Comparison of ENCODE assay signal across 13 cellular contexts in the genomic region with DNA sequence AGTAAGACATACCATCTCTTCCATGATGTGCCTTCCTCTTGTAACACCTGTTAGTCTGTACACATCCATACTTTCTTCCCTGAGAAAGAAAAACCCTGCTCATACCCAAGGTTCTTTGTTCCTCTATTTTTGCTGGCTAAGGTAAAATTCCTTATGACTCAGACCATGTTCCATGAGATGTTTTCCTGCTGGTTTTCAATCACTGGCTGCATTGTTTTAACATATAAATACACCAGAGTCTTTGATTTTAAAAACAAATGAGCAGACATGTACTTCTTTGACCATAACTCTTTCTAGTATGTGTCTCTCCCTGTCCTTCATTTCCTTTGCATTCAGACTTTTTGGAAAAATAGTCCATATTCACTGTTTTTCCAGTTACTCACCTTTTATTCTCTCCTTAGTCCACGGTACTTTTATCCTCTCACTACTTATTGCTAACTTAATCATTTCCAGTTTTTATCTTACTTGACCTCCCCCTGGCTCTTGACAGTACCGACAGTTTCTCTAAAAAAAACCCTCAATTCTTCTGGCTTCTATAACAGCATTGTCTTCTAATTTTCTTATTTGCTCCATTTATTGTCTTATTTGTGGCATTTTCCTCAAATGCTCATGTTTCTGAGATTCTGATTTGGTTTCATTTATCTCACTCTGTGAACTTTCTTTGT. TPM values are rescaled to one million over a fixed set of nuclear protein-coding genes. Genes with fewer than 3 reads are reported as not detected.
DNase-seq lines count a peak whose midpoint lies in the region; ATAC-seq and TF ChIP-seq lines count a peak whose summit lies in the region.
"Had no signal": no experiment of that assay in that cellular context is flagged by ENCODE, and none has a peak within 500 bp of the region (broad histone marks: within the 10 kb centered on the region; RNA-seq: fewer than 3 reads in every experiment).

No MANE protein-coding gene starts in this region.

- POLR2A ChIA-PET in Panc1 (lab: Charles Lee) = no interaction called here
- POLR2A ChIA-PET in activated CD8-positive, alpha-beta T cell treated with anti-CD3 and anti-CD28 coated beads, Interleukin-2, amount 10 ng/mL, durations not matched to agents 7 days and 5 days (lab: Charles Lee) = no interaction called here

- no peaks in the 10 kb centered on the region for H3K27me3 ChIP-seq in Panc1 (ENCODE audit: control insufficient read depth, insufficient read depth, low read length)
- H3K27me3 ChIP-seq: SJCRH30 had no signal

- in situ Hi-C loops in Panc1 (cut with HindIII; ENCODE audit: low pct_unique_long_range_greater_than_20kb, low sequenced_read_pairs) = no loop called here

- H3K9me3 Mint-ChIP-seq in activated CD8-positive, alpha-beta T cell treated with anti-CD3 and anti-CD28 coated beads, Interleukin-2, amount 10 ng/mL, durations not matched to agents 7 days and 5 days (ENCODE audit: insufficient read depth) = no peaks in the 10 kb centered on the region
- H3K9me3 Mint-ChIP-seq: central memory CD8-positive, alpha-beta T cell had no signal

- DNase-seq in EL (peak; percentile 40), Panc1 (ENCODE audit: low read depth, low spot score) (no peak), epithelial cell of proximal tubule (ENCODE audit: low read depth) (no peak), retinal pigment epithelial cell (ENCODE audit: low read depth) (peak; percentile 60), OCI-M2 (lab: John Stamatoyannopoulos, UW; ENCODE audit: unreplicated experiment) (no peak)
- DNase-seq in activated CD8-positive, alpha-beta T cell treated with anti-CD3 and anti-CD28 coated beads, Interleukin-2, amount 10 ng/mL, durations not matched to agents 7 days and 5 days = no peak
- no peak for DNase-seq in activated CD4-positive, alpha-beta T cell treated with anti-CD3 and anti-CD28 coated beads for 48 hours
- DNase-seq: GF-D8; NCI-H1048; stimulated activated naive CD8-positive, alpha-beta T cell treated with anti-CD3 and anti-CD28 coated beads, Interleukin-15, Interleukin-2, amounts not matched to agents 100 U/mL and 50 U/mL, for 24 hours had no signal

- H3K9me3 ChIP-seq in Panc1 (ENCODE audit: control insufficient read depth, insufficient read depth, low read depth, low read length) = no peaks in the 10 kb centered on the region
- H3K9me3 ChIP-seq: SJCRH30 had no signal

- peak overlapping the region; percentile 69 for H3K27ac ChIP-seq in Panc1 (ENCODE audit: low read length)
- H3K27ac ChIP-seq: SJCRH30 had no signal

- H3K4me1 Mint-ChIP-seq in activated CD8-positive, alpha-beta T cell treated with anti-CD3 and anti-CD28 coated beads, Interleukin-2, amount 10 ng/mL, durations not matched to agents 7 days and 5 days (ENCODE audit: low read depth) = peaks cover 30% of the 10 kb centered on the region

- TF ChIP-seq CTCF in Panc1 (IDR thresholded peaks at IDR 0.05) (no peak), epithelial cell of proximal tubule (conservative IDR thresholded peaks at IDR 0.05; ENCODE audit: low read depth, low read length) (no peak), retinal pigment epithelial cell (conservative IDR thresholded peaks at IDR 0.05; ENCODE audit: low read depth, low read length) (no peak)

- BruUV-seq in Panc1 (replicated peaks; lab: Mats Ljungman, UMichigan) = no TSS peak

- H3K36me3 Mint-ChIP-seq in activated CD8-positive, alpha-beta T cell treated with anti-CD3 and anti-CD28 coated beads, Interleukin-2, amount 10 ng/mL, durations not matched to agents 7 days and 5 days (ENCODE audit: low read depth) = peaks cover 2% of the 10 kb centered on the region

- H3K36me3 ChIP-seq in Panc1 (ENCODE audit: control insufficient read depth, insufficient read depth, low read length) = no peaks in the 10 kb centered on the region; the same call in 1 of the 2 replicates
- H3K36me3 ChIP-seq: SJCRH30 had no signal

- H3K4me3 Mint-ChIP-seq in activated CD8-positive, alpha-beta T cell treated with anti-CD3 and anti-CD28 coated beads, Interleukin-2, amount 10 ng/mL, durations not matched to agents 7 days and 5 days = no peak overlapping the region
- H3K4me3 Mint-ChIP-seq: central memory CD8-positive, alpha-beta T cell had no signal

- H3K4me1 ChIP-seq in Panc1 (ENCODE audit: control insufficient read depth, insufficient read depth, low read length) = peaks cover 55% of the 10 kb centered on the region

- H3K4me3 ChIP-seq in Panc1 (ENCODE audit: low read depth in 2 of 2, low read length in 2 of 2) (no peak overlapping the region; a peak in 1 of 4 replicates), epithelial cell of proximal tubule (ENCODE audit: low read depth, low read length) (peak overlapping the region; percentile 3), retinal pigment epithelial cell (ENCODE audit: low read length) (no peak overlapping the region)
- H3K4me3 ChIP-seq: SJCRH30 had no signal

- no peaks in the 10 kb centered on the region for H3K27me3 Mint-ChIP-seq in activated CD8-positive, alpha-beta T cell treated with anti-CD3 and anti-CD28 coated beads, Interleukin-2, amount 10 ng/mL, durations not matched to agents 7 days and 5 days (ENCODE audit: low read depth)
- H3K27me3 Mint-ChIP-seq: central memory CD8-positive, alpha-beta T cell had no signal

- intact Hi-C loops in Panc1 (cut with micrococcal nuclease; ENCODE audit: unreplicated experiment) = loop anchor here (10.0 kb wide), 1 partner anchor 93 kb away; no protein-coding TSS in a partner anchor

- no peak for ATAC-seq in Panc1
- ATAC-seq in activated CD8-positive, alpha-beta T cell treated with anti-CD3 and anti-CD28 coated beads, Interleukin-2, amount 10 ng/mL, durations not matched to agents 7 days and 5 days = no peak
- no peak for ATAC-seq in GM21529 (IDR thresholded peaks at IDR 0.05; ENCODE audit: unreplicated experiment)
- ATAC-seq: stimulated activated naive CD8-positive, alpha-beta T cell treated with anti-CD3 and anti-CD28 coated beads, Interleukin-15, Interleukin-2, amounts not matched to agents 100 U/mL and 50 U/mL, for 24 hours had no signal

- CTCF ChIA-PET in Panc1 (lab: Charles Lee) = no interaction called here
- CTCF ChIA-PET in activated CD8-positive, alpha-beta T cell treated with anti-CD3 and anti-CD28 coated beads, Interleukin-2, amount 10 ng/mL, durations not matched to agents 7 days and 5 days (lab: Charles Lee) = no interaction called here

- H3K27ac Mint-ChIP-seq in activated CD8-positive, alpha-beta T cell treated with anti-CD3 and anti-CD28 coated beads, Interleukin-2, amount 10 ng/mL, durations not matched to agents 7 days and 5 days = no peak overlapping the region

RNA-seq across cellular contexts. Expression of gene VAPA, which starts 4.3 kb away (rescaled TPM):
- total RNA-seq in Panc1 (2021; ENCODE audit: unreplicated experiment) (228 TPM), epithelial cell of proximal tubule (137 and 169 TPM in 2 replicates)
- polyA plus RNA-seq in Panc1 (2012; ENCODE audit: insufficient read length) = 140 TPM
- 100 to 1,000 TPM; 138 to 142 TPM for total RNA-seq in activated CD8-positive, alpha-beta T cell treated with anti-CD3 and anti-CD28 coated beads, Interleukin-2, amount 10 ng/mL, durations not matched to agents 7 days and 5 days

RNA-seq across cellular contexts. Expression of gene TXNDC2, which starts 32.4 kb away (rescaled TPM):
- total RNA-seq in Panc1 (2021; ENCODE audit: unreplicated experiment) = 0.90 TPM
- polyA plus RNA-seq in Panc1 (2012; ENCODE audit: insufficient read length) = 0.48 TPM
- total RNA-seq in epithelial cell of proximal tubule = not detected in 2 replicates
- total RNA-seq in activated CD8-positive, alpha-beta T cell treated with anti-CD3 and anti-CD28 coated beads, Interleukin-2, amount 10 ng/mL, durations not matched to agents 7 days and 5 days = not detected

Comparison
In these comparisons a context has a peak if more than half of its experiments do, and no peak if none do; other contexts are left out.
1. DNase-seq: peak in EL (single experiment) and retinal pigment epithelial cell (single experiment); none in Panc1 (single experiment), epithelial cell of proximal tubule (single experiment), activated CD8-positive, alpha-beta T cell treated with anti-CD3 and anti-CD28 coated beads, Interleukin-2, amount 10 ng/mL, durations not matched to agents 7 days and 5 days (single experiment), activated CD4-positive, alpha-beta T cell treated with anti-CD3 and anti-CD28 coated beads for 48 hours (single experiment) and OCI-M2 (single experiment).